In the genomic region with DNA sequence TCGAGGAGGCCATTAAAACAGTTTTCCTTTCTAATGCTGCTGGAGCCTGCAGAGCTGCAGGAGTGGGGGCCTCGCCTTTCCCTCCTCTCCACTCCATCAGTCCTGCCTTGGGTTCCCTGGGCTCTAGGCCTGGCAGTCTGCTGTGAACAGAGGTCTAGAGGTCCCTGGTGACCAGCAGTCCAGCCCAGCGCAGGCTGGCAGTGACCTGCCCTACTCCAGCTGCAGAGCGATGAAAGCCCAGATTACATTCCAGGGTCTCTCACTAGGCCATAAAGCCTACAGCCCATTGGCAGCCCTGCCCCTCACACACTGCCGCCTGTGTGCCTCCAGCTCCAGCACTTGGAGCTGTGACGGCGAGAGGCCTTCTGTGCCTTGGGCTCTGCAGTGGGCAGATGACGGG, we compare ENCODE assay signal across 19 cellular contexts. TPM values are rescaled to one million over a fixed set of nuclear protein-coding genes. Genes with fewer than 3 reads are reported as not detected.
A peak's percentile ranks its signal among the peaks of the same experiment; 100 is the strongest.
DNase-seq lines count a peak whose midpoint lies in the region; ATAC-seq, FAIRE-seq and TF ChIP-seq lines count a peak whose summit lies in the region.
"Had no signal": no experiment of that assay in that cellular context is flagged by ENCODE, and none has a peak within 500 bp of the region (broad histone marks: within the 10 kb centered on the region; RNA-seq: fewer than 3 reads in every experiment).

No MANE protein-coding gene starts in this region.

- H2BK120ac ChIP-seq in neuronal stem cell (ENCODE audit: low read depth, low read length) = no peak overlapping the region

- no peak overlapping the region for H4K8ac ChIP-seq in neuronal stem cell (ENCODE audit: low read depth, low read length)

- intact Hi-C loops in cardiac septum (cut with DNase I) (no loop called here), left cardiac atrium (cut with DNase I) (loop anchor here in 1 of 2 donors (10.0 kb wide), 1 partner anchor 64 kb away; no protein-coding TSS in a partner anchor), HepG2 (cut with micrococcal nuclease; ENCODE audit: unreplicated experiment) (no loop called here), upper lobe of right lung (cut with DNase I) (no loop called here), Calu3 (cut with micrococcal nuclease; ENCODE audit: unreplicated experiment) (no loop called here)

- POLR2A ChIA-PET in HepG2 (lab: Yijun Ruan, JAX) = no interaction called here

- CTCF ChIA-PET in HepG2 (lab: Yijun Ruan, JAX; ENCODE audit: low intra/inter-chr PET ratio, low total read pairs) (no interaction called here), Calu3 (lab: Charles Lee) (interaction anchor here (0.7 to 1.1 kb wide), 2 partner anchors 11 to 176 kb away, joined by 3 read pairs; no protein-coding TSS in a partner anchor)

- peaks cover 16% of the 10 kb centered on the region for H3K4me1 Mint-ChIP-seq in Calu3 (ENCODE audit: low read depth, unreplicated experiment)
- H3K4me1 Mint-ChIP-seq: CD8-positive, alpha-beta memory T cell had no signal

- no peak overlapping the region for H3K4me3 Mint-ChIP-seq in Calu3 (ENCODE audit: low read depth, unreplicated experiment)
- H3K4me3 Mint-ChIP-seq: CD8-positive, alpha-beta memory T cell had no signal

- H3K36me3 ChIP-seq in HepG2 (replicated peaks in 1 of 2; ENCODE audit: control insufficient read depth in 1 of 2, insufficient read depth in 2 of 2, low read length in 2 of 2) = no peaks in the 10 kb centered on the region
- no peaks in the 10 kb centered on the region for H3K36me3 ChIP-seq in neuronal stem cell (replicated peaks in 1 of 2; ENCODE audit: control insufficient read depth in 2 of 2, insufficient read depth in 2 of 2, low read length in 2 of 2)
- H3K36me3 ChIP-seq in upper lobe of right lung = no peaks in the 10 kb centered on the region

- H3K14ac ChIP-seq in neuronal stem cell (ENCODE audit: low read length) = no peak overlapping the region

- TF ChIP-seq POLR2A in HepG2 (IDR thresholded peaks at IDR 0.05; ENCODE audit: insufficient read depth in 1 of 2, low read depth in 2 of 2, low read length in 2 of 2) = no peak

- TF ChIP-seq EP300 in HepG2 (IDR thresholded peaks at IDR 0.05; ENCODE audit: low read depth in 2 of 2, low read length in 2 of 2) (no peak), HepG2 (CRISPR knock-in tag; IDR thresholded peaks at IDR 0.05; ENCODE audit: borderline replicate concordance) (no peak)

- no peak overlapping the region for H3K4ac ChIP-seq in neuronal stem cell (ENCODE audit: low read length)

- no peak overlapping the region for H3K27ac ChIP-seq in HepG2 (ENCODE audit: extremely low read length, insufficient read depth, low read length)
- H3K27ac ChIP-seq in neuronal stem cell (replicated peaks; ENCODE audit: low read length) = no peak overlapping the region
- H3K27ac ChIP-seq in upper lobe of right lung = no peak overlapping the region
- H3K27ac ChIP-seq: 22Rv1, HL-60 had no signal

- no peaks in the 10 kb centered on the region for H3K79me2 ChIP-seq in HepG2 (ENCODE audit: insufficient read depth, low read length)

- ATAC-seq in left cardiac atrium = no peak
- no peak for ATAC-seq in HepG2
- no peak for ATAC-seq in upper lobe of right lung

- H3K4me2 ChIP-seq in HepG2 (ENCODE audit: low read depth, low read length) (no peak overlapping the region), neuronal stem cell (ENCODE audit: insufficient read depth, low read length, poor library complexity, severe bottlenecking) (no peak overlapping the region)

- TF ChIP-seq RAD21 in HepG2 (CRISPR knock-in tag; IDR thresholded peaks at IDR 0.05) = no peak

- no TSS peak for BruUV-seq in HepG2 (replicated peaks; lab: Mats Ljungman, UMichigan)
- no TSS peak for BruUV-seq in Calu3 (replicated peaks; lab: Mats Ljungman, UMichigan)

- no peaks in the 10 kb centered on the region for H4K20me1 ChIP-seq in HepG2 (ENCODE audit: insufficient read depth, low read length)

- H3K4me1 ChIP-seq in HepG2 (ENCODE audit: insufficient read depth, low read length) (no peaks in the 10 kb centered on the region), neuronal stem cell (ENCODE audit: control insufficient read depth in 2 of 2, insufficient read depth in 1 of 2, low read depth in 1 of 2, low read length in 2 of 2) (peaks cover 6 to 7% of the 10 kb centered on the region in 2 donors), upper lobe of right lung (no peaks in the 10 kb centered on the region)
- H3K4me1 ChIP-seq: Caco-2 had no signal

- no peak overlapping the region for H3K27ac Mint-ChIP-seq in Calu3 (ENCODE audit: unreplicated experiment)
- H3K27ac Mint-ChIP-seq: CD8-positive, alpha-beta memory T cell had no signal

- H3K23ac ChIP-seq in neuronal stem cell (ENCODE audit: low read depth, low read length, poor library complexity) = no peak overlapping the region

- in situ Hi-C loops in HepG2 (cut with HindIII; ENCODE audit: extremely low pct_ligation_motif_present, low pct_unique_long_range_greater_than_20kb) = no loop called here

- no peak overlapping the region for H4K91ac ChIP-seq in neuronal stem cell (ENCODE audit: low read depth, low read length, poor library complexity)

- H2BK15ac ChIP-seq in neuronal stem cell (ENCODE audit: low read length) = peak overlapping the region; percentile 35

- H3K18ac ChIP-seq in neuronal stem cell (ENCODE audit: low read length) = peak overlapping the region; percentile 73

- no peak overlapping the region for H2AK5ac ChIP-seq in neuronal stem cell (ENCODE audit: low read depth, low read length)

- no peak overlapping the region for H2AFZ ChIP-seq in HepG2 (ENCODE audit: low read length)
- peak overlapping the region; percentile 22 for H2AFZ ChIP-seq in neuronal stem cell (ENCODE audit: low read length)

- H3K9me3 ChIP-seq in HepG2 (ENCODE audit: low read length) (no peaks in the 10 kb centered on the region), neuronal stem cell (replicated peaks in 1 of 2; ENCODE audit: control insufficient read depth in 2 of 2, insufficient read depth in 1 of 2, low read depth in 1 of 2, low read length in 2 of 2) (no peaks in the 10 kb centered on the region), upper lobe of right lung (no peaks in the 10 kb centered on the region)
- H3K9me3 ChIP-seq: Caco-2 had no signal

- no peaks in the 10 kb centered on the region for H3K79me1 ChIP-seq in neuronal stem cell (ENCODE audit: low read depth, low read length)

- peaks cover 3 to 56% of the 10 kb centered on the region in 2 experiments; a peak in 3 of 5 replicates for H3K27me3 ChIP-seq in HepG2 (ENCODE audit: control insufficient read depth in 1 of 2, insufficient read depth in 2 of 2, low read length in 2 of 2)
- H3K27me3 ChIP-seq in neuronal stem cell (ENCODE audit: control insufficient read depth in 3 of 3, insufficient read depth in 3 of 3, low read depth in 1 of 3, low read length in 3 of 3) = peaks cover 0 to 10% (median 0%) of the 10 kb centered on the region in 3 experiments
- H3K27me3 ChIP-seq in upper lobe of right lung = peaks cover 2% of the 10 kb centered on the region

- no peak overlapping the region for H2BK5ac ChIP-seq in neuronal stem cell (ENCODE audit: low read length)

- no peak for FAIRE-seq in HepG2 (lab: Jason Lieb, UNC)
- FAIRE-seq: GM12891, GM19239 had no signal

- no peaks in the 10 kb centered on the region for H3K9me3 Mint-ChIP-seq in Calu3 (ENCODE audit: low read depth, unreplicated experiment)
- H3K9me3 Mint-ChIP-seq: CD8-positive, alpha-beta memory T cell had no signal

- 56% methylated on average over 4 of the region's 8 CpGs for WGBS in HepG2 (ENCODE audit: low lambda C conversion rate)
- WGBS in neuronal stem cell (ENCODE audit: extremely low coverage in 2 of 2, insufficient read length in 2 of 2, insufficient replicate concordance in 1 of 2), 2 donors = no CpG with 5 or more reads among the region's 8 CpGs

- H3K9ac ChIP-seq in HepG2 (ENCODE audit: insufficient read depth, low read depth, low read length) (no peak overlapping the region), neuronal stem cell (ENCODE audit: low read depth, low read length, poor library complexity) (no peak overlapping the region)

- no peak overlapping the region for H3K4me3 ChIP-seq in HepG2 (replicated peaks in 1 of 3; ENCODE audit: insufficient read depth in 1 of 3, low read depth in 2 of 3, low read length in 3 of 3)
- H3K4me3 ChIP-seq in neuronal stem cell (ENCODE audit: low read length in 2 of 2) = no peak overlapping the region
- no peak overlapping the region for H3K4me3 ChIP-seq in upper lobe of right lung

- H2BK12ac ChIP-seq in neuronal stem cell (ENCODE audit: low read length) = no peak overlapping the region

- DNase-seq in cardiac septum (ENCODE audit: low spot score) = peak; percentile 36
- no peak for DNase-seq in left cardiac atrium
- DNase-seq in HepG2 (ENCODE audit: low spot score) = no peak
- no peak for DNase-seq in neuronal stem cell (ENCODE audit: low spot score)
- DNase-seq in upper lobe of right lung = peak; percentile 30
- no peak for DNase-seq in NCI-H2029 treated with DMSO at 0.1 percent for 48 hours (lab: John Stamatoyannopoulos, UW)
- no peak for DNase-seq in Calu3
- DNase-seq in superior temporal gyrus (ENCODE audit: extremely low spot score) = no peak
- DNase-seq: Caco-2, DMS79 had no signal

- TF ChIP-seq CTCF in HepG2 (CRISPR knock-in tag; IDR thresholded peaks at IDR 0.05) (no peak), upper lobe of right lung (IDR thresholded peaks at IDR 0.05) (no peak), Calu3 (IDR thresholded peaks at IDR 0.05; ENCODE audit: unreplicated experiment) (no peak)

- peaks cover 10% of the 10 kb centered on the region for H3K27me3 Mint-ChIP-seq in Calu3 (ENCODE audit: unreplicated experiment)

- no peaks in the 10 kb centered on the region for H3K36me3 Mint-ChIP-seq in Calu3 (ENCODE audit: insufficient read depth, unreplicated experiment)
- H3K36me3 Mint-ChIP-seq: CD8-positive, alpha-beta memory T cell had no signal

RNA-seq across cellular contexts. Expression of gene MAL, which starts 14.8 kb away (rescaled TPM):
- total RNA-seq in cardiac septum (8.3 TPM), left cardiac atrium (1 to 10 TPM; 5.8 to 7.8 TPM), HepG2 (2016; rRNA removed; fragmentation: Illumina TruSeq; extraction: Trizol) (not detected in 2 replicates), upper lobe of right lung (21.2 TPM), Calu3 (2022) (not detected in 2 replicates)
- not detected in 2 replicates for total RNA-seq in HepG2 (2016; cell fraction: cytosol; rRNA removed; fragmentation: Illumina TruSeq; extraction: Trizol; ENCODE audit: low read depth)
- total RNA-seq in HepG2 (2016; cell fraction: insoluble cytoplasmic fraction; rRNA removed; fragmentation: Illumina TruSeq; extraction: Trizol) = not detected in 2 replicates
- not detected in 2 replicates for total RNA-seq in HepG2 (2016; cell fraction: membrane; rRNA removed; fragmentation: Illumina TruSeq; extraction: Trizol)
- total RNA-seq in HepG2 (2016; cell fraction: nucleus; rRNA removed; fragmentation: Illumina TruSeq; extraction: Trizol) = not detected in 2 replicates
- polyA plus RNA-seq in HepG2 (2011; rRNA removed) = not detected in 2 replicates
- polyA plus RNA-seq in HepG2 (2011; cell fraction: cytosol; rRNA removed) = not detected in 2 replicates
- polyA plus RNA-seq in HepG2 (2011; cell fraction: nucleus; rRNA removed) = not detected in 2 replicates
- not detected in 2 replicates for polyA plus RNA-seq in HepG2 (2012)
- not detected in 2 replicates for polyA plus RNA-seq in HepG2 (2016; cell fraction: cytosol; fragmentation: Illumina TruSeq; extraction: Trizol; ENCODE audit: low read depth)
- polyA plus RNA-seq in HepG2 (2016; cell fraction: insoluble cytoplasmic fraction; fragmentation: Illumina TruSeq; extraction: Trizol; ENCODE audit: low read depth) = not detected in 2 replicates
- polyA plus RNA-seq in HepG2 (2016; cell fraction: membrane; fragmentation: Illumina TruSeq; extraction: Trizol; ENCODE audit: low read depth) = not detected in 2 replicates
- not detected in 2 replicates for polyA plus RNA-seq in HepG2 (2016; cell fraction: nucleus; fragmentation: Illumina TruSeq; extraction: Trizol; ENCODE audit: insufficient read depth, low read depth)
- not detected in 2 replicates for polyA minus RNA-seq in HepG2 (2011; rRNA and poly(A)+ RNA removed; ENCODE audit: low replicate concordance)
- not detected in 2 replicates for polyA minus RNA-seq in HepG2 (2011; cell fraction: cytosol; rRNA and poly(A)+ RNA removed)
- not detected in 2 replicates for polyA minus RNA-seq in HepG2 (2011; cell fraction: nucleus; rRNA and poly(A)+ RNA removed)
- polyA plus RNA-seq in neuronal stem cell (2013, experiment 1 of 2) = 0.18 TPM
- 0.19 TPM for polyA plus RNA-seq in neuronal stem cell (2013, experiment 2 of 2)
- total RNA-seq: A673, Caco-2, G401, H4 had no signal
- polyA plus RNA-seq: BJ had no signal

Comparison
In these comparisons a context has a peak if more than half of its experiments do, and no peak if none do; other contexts are left out.
1. DNase-seq: peak in cardiac septum (single experiment) and upper lobe of right lung (single experiment); none in left cardiac atrium (single experiment), HepG2 (single experiment), neuronal stem cell (single experiment), NCI-H2029 treated with DMSO at 0.1 percent for 48 hours (single experiment), Calu3 (single experiment) and superior temporal gyrus (single experiment).